ENCODE assay signal across 24 cellular contexts in genomic region chr15:38620851-38621594, GRCh38.
DNase-seq lines count a peak whose midpoint lies in the region; ATAC-seq and TF ChIP-seq lines count a peak whose summit lies in the region.
"Had no signal": no experiment of that assay in that cellular context is flagged by ENCODE, and none has a peak within 500 bp of the region (broad histone marks: within the 10 kb centered on the region; RNA-seq: fewer than 3 reads in every experiment).

No MANE protein-coding gene starts in this region.

- H3K4me1 Mint-ChIP-seq in effector memory CD8-positive, alpha-beta T cell (ENCODE audit: low read depth in 2 of 2), result peaks cover 10 to 41% of the 10 kb centered on the region in 2 donors
- H3K4me1 Mint-ChIP-seq in nephron, result peaks cover 28% of the 10 kb centered on the region

- peak; percentile 43 for DNase-seq in DMS 273 (lab: John Stamatoyannopoulos, UW; ENCODE audit: unreplicated experiment)
- no peak for DNase-seq in DMS 273 treated with DMSO at 0.1 percent for 48 hours (lab: John Stamatoyannopoulos, UW)
- DNase-seq in NCI-H1694 treated with DMSO at 0.1 percent for 48 hours (lab: John Stamatoyannopoulos, UW), result peak; percentile 81
- no peak for DNase-seq in effector memory CD8-positive, alpha-beta T cell
- no peak for DNase-seq in GDM1 (lab: John Stamatoyannopoulos, UW)
- DNase-seq in GF-D8 (lab: John Stamatoyannopoulos, UW), result no peak
- DNase-seq in coronary artery (ENCODE audit: low spot score), result no peak
- DNase-seq: activated T-cell treated with anti-CD3 and anti-CD28 coated beads, Interleukin-2, amount 50 U/mL, for 4 hours; adrenal gland; brain microvascular endothelial cell; CD8-positive, alpha-beta memory T cell; H7; lower lobe of right lung; NCI-H2107; NCI-H510A; nucleus accumbens; SJCRH30; T-helper 1 cell; upper lobe of right lung had no signal

- H3K4me3 ChIP-seq in coronary artery, result no peak overlapping the region
- H3K4me3 ChIP-seq: adrenal gland, lower lobe of right lung, SJCRH30, skin epidermis, upper lobe of right lung had no signal

- H3K36me3 Mint-ChIP-seq in effector memory CD8-positive, alpha-beta T cell (ENCODE audit: insufficient read depth), result no peaks in the 10 kb centered on the region
- no peaks in the 10 kb centered on the region for H3K36me3 Mint-ChIP-seq in nephron (ENCODE audit: low read depth)

- H3K27ac ChIP-seq in coronary artery, result no peak overlapping the region
- H3K27ac ChIP-seq: 22Rv1, adrenal gland, brain microvascular endothelial cell, HL-60, lower lobe of right lung, SJCRH30, skin epidermis, upper lobe of right lung had no signal

- no peaks in the 10 kb centered on the region for H3K9me3 Mint-ChIP-seq in effector memory CD8-positive, alpha-beta T cell
- H3K9me3 Mint-ChIP-seq in nephron, result no peaks in the 10 kb centered on the region
- H3K9me3 Mint-ChIP-seq: activated T-cell treated with anti-CD3 and anti-CD28 coated beads, Interleukin-2, amount 50 U/mL, for 4 hours; CD8-positive, alpha-beta memory T cell had no signal

- H3K27ac Mint-ChIP-seq in effector memory CD8-positive, alpha-beta T cell, result peak overlapping the region; percentile 62 to 85
- peak overlapping the region in 2 of 3 experiments; percentile 0 to 1 for H3K27ac Mint-ChIP-seq in nephron

- no peak for ATAC-seq in effector memory CD8-positive, alpha-beta T cell (replicated peaks)
- ATAC-seq: activated T-cell treated with anti-CD3 and anti-CD28 coated beads, Interleukin-2, amount 50 U/mL, for 4 hours; HepG2 had no signal

- no peak overlapping the region for H3K4me3 Mint-ChIP-seq in effector memory CD8-positive, alpha-beta T cell
- H3K4me3 Mint-ChIP-seq in nephron, result no peak overlapping the region
- H3K4me3 Mint-ChIP-seq: activated T-cell treated with anti-CD3 and anti-CD28 coated beads, Interleukin-2, amount 50 U/mL, for 4 hours; CD8-positive, alpha-beta memory T cell had no signal

- H3K27me3 Mint-ChIP-seq in effector memory CD8-positive, alpha-beta T cell, result no peaks in the 10 kb centered on the region
- H3K27me3 Mint-ChIP-seq in nephron (ENCODE audit: low read depth), result peaks cover 3% of the 10 kb centered on the region
- H3K27me3 Mint-ChIP-seq: CD8-positive, alpha-beta memory T cell had no signal

- no peak for TF ChIP-seq CTCF in nephron (IDR thresholded peaks at IDR 0.05; ENCODE audit: unreplicated experiment in 3 of 3)
- TF ChIP-seq CTCF in coronary artery (IDR thresholded peaks at IDR 0.05), result no peak

Comparison
In these comparisons a context has a peak if more than half of its experiments do, and no peak if none do; other contexts are left out.
1. DNase-seq: peak in DMS 273 (single experiment) and NCI-H1694 treated with DMSO at 0.1 percent for 48 hours (single experiment); none in DMS 273 treated with DMSO at 0.1 percent for 48 hours (single experiment), effector memory CD8-positive, alpha-beta T cell (0 of 3), GDM1 (single experiment), GF-D8 (single experiment) and coronary artery (single experiment).